ENCODE assay signal across 1 cellular context in the genomic region with DNA sequence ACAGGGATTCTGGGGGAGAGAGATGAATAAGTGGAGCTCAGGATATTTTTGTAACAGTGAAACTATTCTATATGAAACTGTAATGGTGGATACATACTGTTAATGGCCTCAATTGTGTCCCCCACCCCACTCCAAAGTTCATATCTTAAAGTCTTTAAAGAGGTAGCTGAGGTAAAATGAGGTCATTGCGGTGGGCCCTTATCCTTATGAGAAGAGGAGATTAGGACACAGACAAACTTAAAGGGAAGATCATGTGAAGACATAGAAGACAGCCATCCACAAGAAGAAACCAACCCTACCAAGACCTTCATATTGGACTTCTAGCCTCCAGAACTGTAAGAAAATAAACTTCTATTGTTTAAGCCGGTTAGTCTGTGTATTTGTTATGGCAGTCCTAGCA.
A peak's percentile ranks its signal among the peaks of the same experiment; 100 is the strongest.
TF ChIP-seq lines count a peak whose summit lies in the region.

No MANE protein-coding gene starts in this region.

TF ChIP-seq in K562, 482 proteins besides CTCF, POLR2A, EP300 and RAD21 (continued from another document and continues in another):
- TF ChIP-seq SREBF2 (CRISPR knock-in tag; IDR thresholded peaks at IDR 0.05): no peak
- no peak for TF ChIP-seq EZH2 (IDR thresholded peaks at IDR 0.05; ENCODE audit: borderline replicate concordance, low read depth, low read length)
- TF ChIP-seq, protein P1, sequence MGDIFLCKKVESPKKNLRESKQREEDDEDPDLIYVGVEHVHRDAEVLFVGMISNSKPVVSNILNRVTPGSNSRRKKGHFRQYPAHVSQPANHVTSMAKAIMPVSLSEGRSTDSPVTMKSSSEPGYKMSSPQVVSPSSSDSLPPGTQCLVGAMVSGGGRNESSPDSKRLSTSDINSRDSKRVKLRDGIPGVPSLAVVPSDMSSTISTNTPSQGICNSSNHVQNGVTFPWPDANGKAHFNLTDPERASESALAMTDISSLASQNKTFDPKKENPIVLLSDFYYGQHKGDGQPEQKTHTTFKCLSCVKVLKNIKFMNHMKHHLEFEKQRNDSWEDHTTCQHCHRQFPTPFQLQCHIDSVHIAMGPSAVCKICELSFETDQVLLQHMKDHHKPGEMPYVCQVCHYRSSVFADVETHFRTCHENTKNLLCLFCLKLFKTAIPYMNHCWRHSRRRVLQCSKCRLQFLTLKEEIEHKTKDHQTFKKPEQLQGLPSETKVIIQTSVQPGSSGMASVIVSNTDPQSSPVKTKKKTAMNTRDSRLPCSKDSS (IDR thresholded peaks at IDR 0.05; ENCODE audit: low read depth, partially characterized antibody): no peak
- no peak for TF ChIP-seq MAZ (CRISPR knock-in tag; conservative IDR thresholded peaks at IDR 0.05 in 1 of 2, IDR thresholded peaks at IDR 0.05 in 1 of 2)
- no peak for TF ChIP-seq MTA2 (IDR thresholded peaks at IDR 0.05; ENCODE audit: low read depth)
- TF ChIP-seq ZNF133 (CRISPR knock-in tag; IDR thresholded peaks at IDR 0.05): no peak
- no peak for TF ChIP-seq CSDE1 (IDR thresholded peaks at IDR 0.05)
- TF ChIP-seq POLR2B (IDR thresholded peaks at IDR 0.05; ENCODE audit: low read depth, partially characterized antibody): no peak
- no peak for TF ChIP-seq ETV1 (tag; conservative IDR thresholded peaks at IDR 0.05; ENCODE audit: low read depth)
- TF ChIP-seq BHLHE40 (IDR thresholded peaks at IDR 0.05; ENCODE audit: low read length): no peak
- TF ChIP-seq E2F3 (CRISPR knock-in tag; IDR thresholded peaks at IDR 0.05): no peak
- TF ChIP-seq POLR3G (IDR thresholded peaks at IDR 0.05; ENCODE audit: extremely low read depth, insufficient read length, insufficient replicate concordance): no peak
- no peak for TF ChIP-seq PTTG1 (tag; IDR thresholded peaks at IDR 0.05; ENCODE audit: low read depth)
- TF ChIP-seq ZFP1 (CRISPR knock-in tag; IDR thresholded peaks at IDR 0.05): no peak
- TF ChIP-seq NELFE (IDR thresholded peaks at IDR 0.05; ENCODE audit: insufficient read depth, insufficient read length): no peak
- TF ChIP-seq PURB (CRISPR knock-in tag; IDR thresholded peaks at IDR 0.05; ENCODE audit: low read depth): no peak
- TF ChIP-seq, protein P2, sequence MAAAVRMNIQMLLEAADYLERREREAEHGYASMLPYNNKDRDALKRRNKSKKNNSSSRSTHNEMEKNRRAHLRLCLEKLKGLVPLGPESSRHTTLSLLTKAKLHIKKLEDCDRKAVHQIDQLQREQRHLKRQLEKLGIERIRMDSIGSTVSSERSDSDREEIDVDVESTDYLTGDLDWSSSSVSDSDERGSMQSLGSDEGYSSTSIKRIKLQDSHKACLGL (CRISPR knock-in tag; IDR thresholded peaks at IDR 0.05; ENCODE audit: borderline replicate concordance, poor library complexity, severe bottlenecking): no peak
- no peak for TF ChIP-seq KHSRP (IDR thresholded peaks at IDR 0.05)
- TF ChIP-seq, protein P3, sequence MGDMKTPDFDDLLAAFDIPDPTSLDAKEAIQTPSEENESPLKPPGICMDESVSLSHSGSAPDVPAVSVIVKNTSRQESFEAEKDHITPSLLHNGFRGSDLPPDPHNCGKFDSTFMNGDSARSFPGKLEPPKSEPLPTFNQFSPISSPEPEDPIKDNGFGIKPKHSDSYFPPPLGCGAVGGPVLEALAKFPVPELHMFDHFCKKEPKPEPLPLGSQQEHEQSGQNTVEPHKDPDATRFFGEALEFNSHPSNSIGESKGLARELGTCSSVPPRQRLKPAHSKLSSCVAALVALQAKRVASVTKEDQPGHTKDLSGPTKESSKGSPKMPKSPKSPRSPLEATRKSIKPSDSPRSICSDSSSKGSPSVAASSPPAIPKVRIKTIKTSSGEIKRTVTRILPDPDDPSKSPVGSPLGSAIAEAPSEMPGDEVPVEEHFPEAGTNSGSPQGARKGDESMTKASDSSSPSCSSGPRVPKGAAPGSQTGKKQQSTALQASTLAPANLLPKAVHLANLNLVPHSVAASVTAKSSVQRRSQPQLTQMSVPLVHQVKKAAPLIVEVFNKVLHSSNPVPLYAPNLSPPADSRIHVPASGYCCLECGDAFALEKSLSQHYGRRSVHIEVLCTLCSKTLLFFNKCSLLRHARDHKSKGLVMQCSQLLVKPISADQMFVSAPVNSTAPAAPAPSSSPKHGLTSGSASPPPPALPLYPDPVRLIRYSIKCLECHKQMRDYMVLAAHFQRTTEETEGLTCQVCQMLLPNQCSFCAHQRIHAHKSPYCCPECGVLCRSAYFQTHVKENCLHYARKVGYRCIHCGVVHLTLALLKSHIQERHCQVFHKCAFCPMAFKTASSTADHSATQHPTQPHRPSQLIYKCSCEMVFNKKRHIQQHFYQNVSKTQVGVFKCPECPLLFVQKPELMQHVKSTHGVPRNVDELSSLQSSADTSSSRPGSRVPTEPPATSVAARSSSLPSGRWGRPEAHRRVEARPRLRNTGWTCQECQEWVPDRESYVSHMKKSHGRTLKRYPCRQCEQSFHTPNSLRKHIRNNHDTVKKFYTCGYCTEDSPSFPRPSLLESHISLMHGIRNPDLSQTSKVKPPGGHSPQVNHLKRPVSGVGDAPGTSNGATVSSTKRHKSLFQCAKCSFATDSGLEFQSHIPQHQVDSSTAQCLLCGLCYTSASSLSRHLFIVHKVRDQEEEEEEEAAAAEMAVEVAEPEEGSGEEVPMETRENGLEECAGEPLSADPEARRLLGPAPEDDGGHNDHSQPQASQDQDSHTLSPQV (IDR thresholded peaks at IDR 0.05): no peak
- TF ChIP-seq, protein P4, sequence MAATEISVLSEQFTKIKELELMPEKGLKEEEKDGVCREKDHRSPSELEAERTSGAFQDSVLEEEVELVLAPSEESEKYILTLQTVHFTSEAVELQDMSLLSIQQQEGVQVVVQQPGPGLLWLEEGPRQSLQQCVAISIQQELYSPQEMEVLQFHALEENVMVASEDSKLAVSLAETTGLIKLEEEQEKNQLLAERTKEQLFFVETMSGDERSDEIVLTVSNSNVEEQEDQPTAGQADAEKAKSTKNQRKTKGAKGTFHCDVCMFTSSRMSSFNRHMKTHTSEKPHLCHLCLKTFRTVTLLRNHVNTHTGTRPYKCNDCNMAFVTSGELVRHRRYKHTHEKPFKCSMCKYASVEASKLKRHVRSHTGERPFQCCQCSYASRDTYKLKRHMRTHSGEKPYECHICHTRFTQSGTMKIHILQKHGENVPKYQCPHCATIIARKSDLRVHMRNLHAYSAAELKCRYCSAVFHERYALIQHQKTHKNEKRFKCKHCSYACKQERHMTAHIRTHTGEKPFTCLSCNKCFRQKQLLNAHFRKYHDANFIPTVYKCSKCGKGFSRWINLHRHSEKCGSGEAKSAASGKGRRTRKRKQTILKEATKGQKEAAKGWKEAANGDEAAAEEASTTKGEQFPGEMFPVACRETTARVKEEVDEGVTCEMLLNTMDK (IDR thresholded peaks at IDR 0.05; ENCODE audit: borderline replicate concordance, insufficient read depth, low read depth, low read length, poor library complexity, severe bottlenecking): no peak
- peak; percentile 65 for TF ChIP-seq ARID1B (IDR thresholded peaks at IDR 0.05)
- TF ChIP-seq ZC3H11A (IDR thresholded peaks at IDR 0.05; ENCODE audit: low read depth, low read length): no peak
- TF ChIP-seq PTRF (tag; IDR thresholded peaks at IDR 0.05): no peak
- no peak for TF ChIP-seq RAD51 (IDR thresholded peaks at IDR 0.05; ENCODE audit: borderline replicate concordance, low read depth)
- TF ChIP-seq, protein P5, sequence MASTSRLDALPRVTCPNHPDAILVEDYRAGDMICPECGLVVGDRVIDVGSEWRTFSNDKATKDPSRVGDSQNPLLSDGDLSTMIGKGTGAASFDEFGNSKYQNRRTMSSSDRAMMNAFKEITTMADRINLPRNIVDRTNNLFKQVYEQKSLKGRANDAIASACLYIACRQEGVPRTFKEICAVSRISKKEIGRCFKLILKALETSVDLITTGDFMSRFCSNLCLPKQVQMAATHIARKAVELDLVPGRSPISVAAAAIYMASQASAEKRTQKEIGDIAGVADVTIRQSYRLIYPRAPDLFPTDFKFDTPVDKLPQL (IDR thresholded peaks at IDR 0.05; ENCODE audit: extremely low read depth, insufficient read length): no peak
- TF ChIP-seq ZNF134 (CRISPR knock-in tag; conservative IDR thresholded peaks at IDR 0.05): no peak
- no peak for TF ChIP-seq SIN3B (IDR thresholded peaks at IDR 0.05; ENCODE audit: low read depth)
- no peak for TF ChIP-seq MGA (IDR thresholded peaks at IDR 0.05)
- no peak for TF ChIP-seq RBM14 (IDR thresholded peaks at IDR 0.05; ENCODE audit: borderline replicate concordance, insufficient read depth, low read depth, low read length)
- TF ChIP-seq SRF (CRISPR knock-in tag; IDR thresholded peaks at IDR 0.05): no peak
- TF ChIP-seq, protein P6, sequence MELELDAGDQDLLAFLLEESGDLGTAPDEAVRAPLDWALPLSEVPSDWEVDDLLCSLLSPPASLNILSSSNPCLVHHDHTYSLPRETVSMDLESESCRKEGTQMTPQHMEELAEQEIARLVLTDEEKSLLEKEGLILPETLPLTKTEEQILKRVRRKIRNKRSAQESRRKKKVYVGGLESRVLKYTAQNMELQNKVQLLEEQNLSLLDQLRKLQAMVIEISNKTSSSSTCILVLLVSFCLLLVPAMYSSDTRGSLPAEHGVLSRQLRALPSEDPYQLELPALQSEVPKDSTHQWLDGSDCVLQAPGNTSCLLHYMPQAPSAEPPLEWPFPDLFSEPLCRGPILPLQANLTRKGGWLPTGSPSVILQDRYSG (tag; conservative IDR thresholded peaks at IDR 0.05; ENCODE audit: low read depth): no peak
- TF ChIP-seq, protein P7, sequence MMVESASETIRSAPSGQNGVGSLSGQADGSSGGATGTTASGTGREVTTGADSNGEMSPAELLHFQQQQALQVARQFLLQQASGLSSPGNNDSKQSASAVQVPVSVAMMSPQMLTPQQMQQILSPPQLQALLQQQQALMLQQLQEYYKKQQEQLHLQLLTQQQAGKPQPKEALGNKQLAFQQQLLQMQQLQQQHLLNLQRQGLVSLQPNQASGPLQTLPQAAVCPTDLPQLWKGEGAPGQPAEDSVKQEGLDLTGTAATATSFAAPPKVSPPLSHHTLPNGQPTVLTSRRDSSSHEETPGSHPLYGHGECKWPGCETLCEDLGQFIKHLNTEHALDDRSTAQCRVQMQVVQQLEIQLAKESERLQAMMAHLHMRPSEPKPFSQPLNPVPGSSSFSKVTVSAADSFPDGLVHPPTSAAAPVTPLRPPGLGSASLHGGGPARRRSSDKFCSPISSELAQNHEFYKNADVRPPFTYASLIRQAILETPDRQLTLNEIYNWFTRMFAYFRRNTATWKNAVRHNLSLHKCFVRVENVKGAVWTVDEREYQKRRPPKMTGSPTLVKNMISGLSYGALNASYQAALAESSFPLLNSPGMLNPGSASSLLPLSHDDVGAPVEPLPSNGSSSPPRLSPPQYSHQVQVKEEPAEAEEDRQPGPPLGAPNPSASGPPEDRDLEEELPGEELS (CRISPR knock-in tag; IDR thresholded peaks at IDR 0.05; ENCODE audit: borderline replicate concordance): no peak
- TF ChIP-seq CBFA2T2 (conservative IDR thresholded peaks at IDR 0.05): no peak
